In genomic region chr3:64141476-64141875, GRCh38 we compare ENCODE assay signal across 20 cellular contexts.
DNase-seq lines count a peak whose midpoint lies in the region; ATAC-seq and TF ChIP-seq lines count a peak whose summit lies in the region.
"Had no signal": no experiment of that assay in that cellular context is flagged by ENCODE, and none has a peak within 500 bp of the region (broad histone marks: within the 10 kb centered on the region; RNA-seq: fewer than 3 reads in every experiment).

No MANE protein-coding gene starts in this region.

- H3K9me3 Mint-ChIP-seq in progenitor cell of endocrine pancreas (ENCODE audit: low read depth) = no peaks in the 10 kb centered on the region
- H3K9me3 Mint-ChIP-seq in type B pancreatic cell = no peaks in the 10 kb centered on the region
- H3K9me3 Mint-ChIP-seq: activated B cell treated with CpG ODN at 0.5 μM for 24 hours; activated T-helper 17 cell treated with anti-CD3 and anti-CD28 coated beads, Interleukin-2, amount 50 U/mL, for 72 hours; CD8-positive, alpha-beta T cell; GM23338; stimulated activated effector memory CD8-positive, alpha-beta T cell treated with anti-CD3 and anti-CD28 coated beads, Interleukin-12 subunit alpha, Interleukin-12 subunit beta, amount 100 ng/mL, for 72 hours had no signal

- no peak overlapping the region for H3K4me2 ChIP-seq in fibroblast of lung (ENCODE audit: extremely low read depth, insufficient read depth, low read length)
- H3K4me2 ChIP-seq: GM23338 had no signal

- H3K9ac ChIP-seq in fibroblast of lung (ENCODE audit: insufficient read depth, low read length) = no peak overlapping the region

- no peak overlapping the region for H2AFZ ChIP-seq in fibroblast of lung (ENCODE audit: low read length)
- H2AFZ ChIP-seq: GM23338 had no signal

- no peak overlapping the region for H3K4me3 ChIP-seq in WERI-Rb-1 (ENCODE audit: low read depth, low read length)
- H3K4me3 ChIP-seq in fibroblast of lung (replicated peaks in 1 of 4; ENCODE audit: control extremely low read depth in 1 of 4, insufficient read depth in 1 of 4, low read depth in 3 of 4, low read length in 4 of 4) = no peak overlapping the region
- H3K4me3 ChIP-seq: adrenal gland, GM23338, heart right ventricle, mucosa of descending colon, spleen had no signal

- no peak for ATAC-seq in HG02885 (IDR thresholded peaks at IDR 0.05; ENCODE audit: poor library complexity, unreplicated experiment)
- ATAC-seq: activated T-helper 17 cell treated with anti-CD3 and anti-CD28 coated beads, Interleukin-2, amount 50 U/mL, for 72 hours; CD8-positive, alpha-beta T cell; GM23338; heart right ventricle; mucosa of descending colon; Right ventricle myocardium inferior; stimulated activated effector memory CD8-positive, alpha-beta T cell treated with anti-CD3 and anti-CD28 coated beads, Interleukin-12 subunit alpha, Interleukin-12 subunit beta, amount 100 ng/mL, for 72 hours had no signal

- H3K27me3 ChIP-seq in WERI-Rb-1 (ENCODE audit: insufficient read depth, low read depth, severe bottlenecking) (no peaks in the 10 kb centered on the region), fibroblast of lung (ENCODE audit: control insufficient read depth, insufficient read depth, low read length) (no peaks in the 10 kb centered on the region)
- H3K27me3 ChIP-seq: adrenal gland, heart right ventricle, spleen had no signal

- no peaks in the 10 kb centered on the region for H3K27me3 Mint-ChIP-seq in progenitor cell of endocrine pancreas
- H3K27me3 Mint-ChIP-seq in type B pancreatic cell = peaks cover 12% of the 10 kb centered on the region
- H3K27me3 Mint-ChIP-seq: activated B cell treated with CpG ODN at 0.5 μM for 24 hours had no signal

- in situ Hi-C loops in Caki2 (cut with HindIII; ENCODE audit: low pct_unique_long_range_greater_than_20kb, low sequenced_read_pairs) = no loop called here

- H3K79me2 ChIP-seq in fibroblast of lung (ENCODE audit: control insufficient read depth, insufficient read depth, low read length) = no peaks in the 10 kb centered on the region

- H3K9me3 ChIP-seq in WERI-Rb-1 (ENCODE audit: severe bottlenecking) (no peaks in the 10 kb centered on the region), fibroblast of lung (ENCODE audit: control insufficient read depth, insufficient read depth, low read depth, low read length) (no peaks in the 10 kb centered on the region)
- H3K9me3 ChIP-seq: adrenal gland, heart right ventricle, mucosa of descending colon, spleen had no signal

- DNase-seq in Caki2 (ENCODE audit: low read depth) (peak; percentile 71), WERI-Rb-1 (no peak), fibroblast of lung (ENCODE audit: low read depth in 2 of 2) (peak; percentile 49 to 61), posterior cingulate gyrus (peak in 7 of 10 donors; percentile 21 to 90 (median 41)), progenitor cell of endocrine pancreas (ENCODE audit: low spot score, unreplicated experiment) (no peak), type B pancreatic cell (ENCODE audit: extremely low spot score, unreplicated experiment) (no peak), H4 (ENCODE audit: low spot score) (no peak)
- DNase-seq: activated B cell treated with CpG ODN at 0.5 μM for 24 hours; adrenal gland; CD8-positive, alpha-beta T cell; heart right ventricle; mucosa of descending colon; NCI-H1436; NCI-H226; spleen had no signal

- H3K36me3 Mint-ChIP-seq in progenitor cell of endocrine pancreas (ENCODE audit: insufficient read depth) (peaks cover 7% of the 10 kb centered on the region), type B pancreatic cell (peaks cover 30% of the 10 kb centered on the region)
- H3K36me3 Mint-ChIP-seq: CD8-positive, alpha-beta T cell; stimulated activated effector memory CD8-positive, alpha-beta T cell treated with anti-CD3 and anti-CD28 coated beads, Interleukin-12 subunit alpha, Interleukin-12 subunit beta, amount 100 ng/mL, for 72 hours had no signal

- H3K36me3 ChIP-seq in WERI-Rb-1 = peaks cover 70% of the 10 kb centered on the region
- H3K36me3 ChIP-seq in fibroblast of lung (ENCODE audit: control insufficient read depth, insufficient read depth, low read length) = no peaks in the 10 kb centered on the region

- no peak for TF ChIP-seq CTCF in WERI-Rb-1 (IDR thresholded peaks at IDR 0.05; ENCODE audit: low read depth, low read length)
- TF ChIP-seq CTCF in fibroblast of lung (conservative IDR thresholded peaks at IDR 0.05 in 1 of 2, IDR thresholded peaks at IDR 0.05 in 1 of 2; ENCODE audit: low read depth in 1 of 2, low read length in 2 of 2) = no peak
- TF ChIP-seq CTCF in progenitor cell of endocrine pancreas (IDR thresholded peaks at IDR 0.05; ENCODE audit: unreplicated experiment) = no peak
- TF ChIP-seq CTCF in type B pancreatic cell (conservative IDR thresholded peaks at IDR 0.05) = no peak

- H3K4me1 Mint-ChIP-seq in progenitor cell of endocrine pancreas (ENCODE audit: low read depth) = no peaks in the 10 kb centered on the region
- peaks cover 11% of the 10 kb centered on the region for H3K4me1 Mint-ChIP-seq in type B pancreatic cell (ENCODE audit: unreplicated experiment)
- H3K4me1 Mint-ChIP-seq: activated B cell treated with CpG ODN at 0.5 μM for 24 hours; activated T-helper 17 cell treated with anti-CD3 and anti-CD28 coated beads, Interleukin-2, amount 50 U/mL, for 72 hours; stimulated activated effector memory CD8-positive, alpha-beta T cell treated with anti-CD3 and anti-CD28 coated beads, Interleukin-12 subunit alpha, Interleukin-12 subunit beta, amount 100 ng/mL, for 72 hours had no signal

- no peaks in the 10 kb centered on the region for H4K20me1 ChIP-seq in fibroblast of lung (ENCODE audit: control insufficient read depth, extremely low read depth, insufficient read depth, low read length)

- peaks cover 9% of the 10 kb centered on the region for H3K4me1 ChIP-seq in fibroblast of lung (ENCODE audit: control insufficient read depth, extremely low read depth, insufficient read depth, low read length)
- H3K4me1 ChIP-seq: spleen had no signal

- H3K4me3 Mint-ChIP-seq in progenitor cell of endocrine pancreas (ENCODE audit: low read depth) (no peak overlapping the region), type B pancreatic cell (no peak overlapping the region)
- H3K4me3 Mint-ChIP-seq: activated B cell treated with CpG ODN at 0.5 μM for 24 hours; activated T-helper 17 cell treated with anti-CD3 and anti-CD28 coated beads, Interleukin-2, amount 50 U/mL, for 72 hours; CD8-positive, alpha-beta T cell; GM23338; stimulated activated effector memory CD8-positive, alpha-beta T cell treated with anti-CD3 and anti-CD28 coated beads, Interleukin-12 subunit alpha, Interleukin-12 subunit beta, amount 100 ng/mL, for 72 hours had no signal

- H3K27ac Mint-ChIP-seq in progenitor cell of endocrine pancreas (no peak overlapping the region), type B pancreatic cell (no peak overlapping the region)
- H3K27ac Mint-ChIP-seq: activated B cell treated with CpG ODN at 0.5 μM for 24 hours; activated T-helper 17 cell treated with anti-CD3 and anti-CD28 coated beads, Interleukin-2, amount 50 U/mL, for 72 hours; CD8-positive, alpha-beta T cell; GM23338; stimulated activated effector memory CD8-positive, alpha-beta T cell treated with anti-CD3 and anti-CD28 coated beads, Interleukin-12 subunit alpha, Interleukin-12 subunit beta, amount 100 ng/mL, for 72 hours had no signal

- H3K27ac ChIP-seq in WERI-Rb-1 (peak overlapping the region; percentile 40), fibroblast of lung (ENCODE audit: insufficient read depth, low read length) (no peak overlapping the region)
- H3K27ac ChIP-seq: adrenal gland, heart right ventricle, spleen had no signal

- intact Hi-C loops in posterior cingulate gyrus (cut with DNase I) = no loop called here

Comparison
In these comparisons a context has a peak if more than half of its experiments do, and no peak if none do; other contexts are left out.
1. DNase-seq: peak in Caki2 (single experiment), fibroblast of lung (2 of 2) and posterior cingulate gyrus (7 of 10); none in WERI-Rb-1 (single experiment), progenitor cell of endocrine pancreas (single experiment), type B pancreatic cell (single experiment) and H4 (single experiment).